ENCODE assay signal across 14 cellular contexts in the genomic region with DNA sequence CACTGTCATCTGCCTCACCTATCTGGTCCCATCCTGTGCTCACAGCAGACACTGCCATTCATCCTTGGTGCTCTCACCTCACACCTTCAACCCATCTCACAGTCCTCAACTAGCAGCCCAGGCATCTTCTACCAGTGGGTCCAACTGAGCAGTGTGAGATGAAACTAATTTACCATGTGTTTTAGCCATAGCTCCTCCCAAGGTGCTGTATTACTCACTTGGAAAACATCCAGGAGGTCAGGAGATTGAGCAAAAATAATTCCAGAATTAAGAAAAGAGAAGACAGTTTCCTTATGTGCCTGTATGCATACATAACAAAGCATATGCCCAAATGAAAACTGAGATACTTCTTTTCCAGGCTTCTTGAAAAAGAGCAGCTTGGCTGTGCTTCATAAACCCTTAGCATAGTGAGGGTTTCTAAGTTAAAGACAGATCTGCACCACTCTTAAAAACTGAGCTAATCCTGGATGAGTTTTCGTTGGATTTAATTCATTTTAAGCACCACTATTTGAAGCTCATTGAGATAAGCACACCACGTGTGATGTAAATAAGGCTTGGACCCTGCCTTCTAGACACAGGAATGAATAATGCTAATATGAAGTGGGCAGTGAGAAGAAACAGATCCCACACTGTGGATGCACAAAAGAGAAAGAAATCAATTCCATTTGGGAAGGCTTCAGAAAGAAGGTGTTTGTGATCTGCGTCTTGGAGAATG.
DNase-seq lines count a peak whose midpoint lies in the region; ATAC-seq, FAIRE-seq and TF ChIP-seq lines count a peak whose summit lies in the region.
"Had no signal": no experiment of that assay in that cellular context is flagged by ENCODE, and none has a peak within 500 bp of the region (broad histone marks: within the 10 kb centered on the region; RNA-seq: fewer than 3 reads in every experiment).

No MANE protein-coding gene starts in this region.

- H3K4me1 ChIP-seq in PC-3 (ENCODE audit: insufficient read depth, low read length), result no peaks in the 10 kb centered on the region
- no peaks in the 10 kb centered on the region for H3K4me1 ChIP-seq in CD4-positive, alpha-beta memory T cell (ENCODE audit: insufficient read depth, low read length)
- H3K4me1 ChIP-seq: thyroid gland had no signal

- intact Hi-C loops in PC-3 (cut with micrococcal nuclease), result no loop called here
- intact Hi-C loops in CD4-positive, alpha-beta memory T cell (cut with micrococcal nuclease), result no loop called here

- TF ChIP-seq POLR2A in GM12891 (IDR thresholded peaks at IDR 0.05; ENCODE audit: low read depth, low read length), result no peak

- no peak overlapping the region for H3K4me2 ChIP-seq in PC-3 (ENCODE audit: low read length)

- no peaks in the 10 kb centered on the region for H3K9me3 ChIP-seq in PC-3 (ENCODE audit: low read length)
- no peaks in the 10 kb centered on the region for H3K9me3 ChIP-seq in CD4-positive, alpha-beta memory T cell (ENCODE audit: control insufficient read depth in 1 of 2, low read length in 2 of 2)
- H3K9me3 ChIP-seq: thyroid gland had no signal

- H3K27ac ChIP-seq in PC-3 (ENCODE audit: low read length), result no peak overlapping the region
- H3K27ac ChIP-seq in CD4-positive, alpha-beta memory T cell (ENCODE audit: low read depth, low read length), result no peak overlapping the region
- H3K27ac ChIP-seq: thyroid gland had no signal

- peaks cover 0 to 5% (median 0%) of the 10 kb centered on the region in 8 donors for H3K9me3 Mint-ChIP-seq in CD4-positive, alpha-beta memory T cell
- peaks cover 9% of the 10 kb centered on the region for H3K9me3 Mint-ChIP-seq in WTC11

- no peak overlapping the region for H3K4me3 ChIP-seq in PC-3 (ENCODE audit: low read length)
- H3K4me3 ChIP-seq in fibroblast of mammary gland (ENCODE audit: control insufficient read depth, low read depth, low read length), result no peak overlapping the region
- no peak overlapping the region for H3K4me3 ChIP-seq in skeletal muscle cell (ENCODE audit: low read depth, low read length)
- no peak overlapping the region for H3K4me3 ChIP-seq in CD4-positive, alpha-beta memory T cell (ENCODE audit: low read length in 2 of 2)
- H3K4me3 ChIP-seq: thyroid gland had no signal

- no peak overlapping the region for H2AFZ ChIP-seq in PC-3 (ENCODE audit: low read length)

- H3F3A ChIP-seq in PC-3 (ENCODE audit: low read length, unreplicated experiment), result no peaks in the 10 kb centered on the region

- CTCF ChIA-PET in PC-3 (lab: Charles Lee) (no interaction called here), WTC11 (lab: Charles Lee) (interaction anchor here (0.8 to 1.2 kb wide), 3 partner anchors 9 to 183 kb away, joined by 3 read pairs; no protein-coding TSS in a partner anchor)
- CTCF ChIA-PET in CD4-positive, alpha-beta memory T cell (lab: Charles Lee; ENCODE audit: partially characterized antibody), result no interaction called here

- peaks cover 0 to 7% of the 10 kb centered on the region in 2 donors for H3K27me3 Mint-ChIP-seq in CD4-positive, alpha-beta memory T cell
- no peaks in the 10 kb centered on the region for H3K27me3 Mint-ChIP-seq in WTC11 (ENCODE audit: low read depth)

- no TSS peak for BruUV-seq in PC-3 (replicated peaks; lab: Mats Ljungman, UMichigan)

- H3K36me3 ChIP-seq in PC-3 (ENCODE audit: low read depth, low read length), result no peaks in the 10 kb centered on the region
- no peaks in the 10 kb centered on the region for H3K36me3 ChIP-seq in CD4-positive, alpha-beta memory T cell (ENCODE audit: insufficient read depth, low read length)
- H3K36me3 ChIP-seq: thyroid gland had no signal

- peak; percentile 35 for FAIRE-seq in GM12891 (lab: Jason Lieb, UNC)

- no peaks in the 10 kb centered on the region for H3K79me2 ChIP-seq in PC-3 (ENCODE audit: low read length)

- ATAC-seq in PC-3, result no peak
- no peak for ATAC-seq in WTC11
- ATAC-seq: activated CD8-positive, alpha-beta T cell treated with anti-CD3 and anti-CD28 coated beads, Interleukin-2, amount 10 ng/mL, durations not matched to agents 7 days and 5 days had no signal

- DNase-seq in GM12891 (ENCODE audit: insufficient read length, low spot score) (no peak), PC-3 (peak; percentile 50), fibroblast of mammary gland (ENCODE audit: low read depth) (peak; percentile 89), skeletal muscle cell (ENCODE audit: low read depth) (peak; percentile 40), germinal center (ENCODE audit: low spot score) (no peak), hippocampal formation (lab: John Stamatoyannopoulos, UW) (no peak), WTC11 (ENCODE audit: low spot score) (no peak)
- no peak for DNase-seq in CD4-positive, alpha-beta memory T cell
- DNase-seq: activated CD8-positive, alpha-beta T cell treated with anti-CD3 and anti-CD28 coated beads, Interleukin-2, amount 10 ng/mL, durations not matched to agents 7 days and 5 days; activated effector memory CD4-positive, alpha-beta T cell treated with anti-CD3 and anti-CD28 coated beads, Interleukin-2, amount 50 U/mL, for 16 hours; DMS79 treated with DMSO at 0.1 percent for 48 hours; effector memory CD4-positive, alpha-beta T cell; head of caudate nucleus; thyroid gland had no signal

- TF ChIP-seq CTCF in PC-3 (conservative IDR thresholded peaks at IDR 0.05; ENCODE audit: low read depth, low read length) (no peak), fibroblast of mammary gland (conservative IDR thresholded peaks at IDR 0.05; ENCODE audit: control insufficient read depth, insufficient read depth, low read depth, low read length) (no peak), WTC11 (IDR thresholded peaks at IDR 0.05) (no peak)

- POLR2A ChIA-PET in PC-3 (lab: Charles Lee; ENCODE audit: unreplicated experiment), result no interaction called here
- POLR2A ChIA-PET in CD4-positive, alpha-beta memory T cell (lab: Charles Lee; ENCODE audit: partially characterized antibody), result no interaction called here
- POLR2A ChIA-PET in WTC11 (lab: Charles Lee), result no interaction called here

- H3K27me3 ChIP-seq in PC-3 (ENCODE audit: low read length), result no peaks in the 10 kb centered on the region
- no peaks in the 10 kb centered on the region for H3K27me3 ChIP-seq in CD4-positive, alpha-beta memory T cell (ENCODE audit: insufficient read depth, low read length)
- H3K27me3 ChIP-seq: thyroid gland had no signal

- no peaks in the 10 kb centered on the region for H3K36me3 Mint-ChIP-seq in CD4-positive, alpha-beta memory T cell
- peaks cover 3% of the 10 kb centered on the region; the same call in 1 of the 2 replicates for H3K36me3 Mint-ChIP-seq in WTC11

- no peaks in the 10 kb centered on the region for H3K4me1 Mint-ChIP-seq in CD4-positive, alpha-beta memory T cell
- H3K4me1 Mint-ChIP-seq in WTC11, result peaks cover 7% of the 10 kb centered on the region

- no peak overlapping the region for H3K4me3 Mint-ChIP-seq in CD4-positive, alpha-beta memory T cell
- H3K4me3 Mint-ChIP-seq in WTC11, result no peak overlapping the region
- H3K4me3 Mint-ChIP-seq: activated CD8-positive, alpha-beta T cell treated with anti-CD3 and anti-CD28 coated beads, Interleukin-2, amount 10 ng/mL, durations not matched to agents 7 days and 5 days had no signal

- peaks cover 4% of the 10 kb centered on the region; the same call in 1 of the 2 replicates for H3K9me2 ChIP-seq in PC-3 (replicated peaks; ENCODE audit: low read length)

- no peaks in the 10 kb centered on the region for H4K20me1 ChIP-seq in PC-3 (ENCODE audit: low read length)

- H3K27ac Mint-ChIP-seq in CD4-positive, alpha-beta memory T cell, result no peak overlapping the region
- no peak overlapping the region for H3K27ac Mint-ChIP-seq in WTC11
- H3K27ac Mint-ChIP-seq: activated CD8-positive, alpha-beta T cell treated with anti-CD3 and anti-CD28 coated beads, Interleukin-2, amount 10 ng/mL, durations not matched to agents 7 days and 5 days had no signal

- no peak overlapping the region for H3K9ac ChIP-seq in PC-3 (ENCODE audit: low read length)

TF ChIP-seq in GM12891, 5 proteins besides CTCF, POLR2A, EP300 and RAD21:
- TF ChIP-seq TAF1 (IDR thresholded peaks at IDR 0.05; ENCODE audit: low read depth, low read length) (no peak), POU2F2 (IDR thresholded peaks at IDR 0.05; ENCODE audit: low read depth, low read length) (no peak), POLR2AphosphoS5 (IDR thresholded peaks at IDR 0.05; ENCODE audit: low read depth, low read length) (no peak), PAX5 (IDR thresholded peaks at IDR 0.05; ENCODE audit: insufficient read depth, low read length, severe bottlenecking) (no peak), SPI1 (IDR thresholded peaks at IDR 0.05; ENCODE audit: low read depth, low read length) (no peak)

TF ChIP-seq in WTC11, 78 proteins besides CTCF, POLR2A, EP300 and RAD21:
- TF ChIP-seq, protein P1, sequence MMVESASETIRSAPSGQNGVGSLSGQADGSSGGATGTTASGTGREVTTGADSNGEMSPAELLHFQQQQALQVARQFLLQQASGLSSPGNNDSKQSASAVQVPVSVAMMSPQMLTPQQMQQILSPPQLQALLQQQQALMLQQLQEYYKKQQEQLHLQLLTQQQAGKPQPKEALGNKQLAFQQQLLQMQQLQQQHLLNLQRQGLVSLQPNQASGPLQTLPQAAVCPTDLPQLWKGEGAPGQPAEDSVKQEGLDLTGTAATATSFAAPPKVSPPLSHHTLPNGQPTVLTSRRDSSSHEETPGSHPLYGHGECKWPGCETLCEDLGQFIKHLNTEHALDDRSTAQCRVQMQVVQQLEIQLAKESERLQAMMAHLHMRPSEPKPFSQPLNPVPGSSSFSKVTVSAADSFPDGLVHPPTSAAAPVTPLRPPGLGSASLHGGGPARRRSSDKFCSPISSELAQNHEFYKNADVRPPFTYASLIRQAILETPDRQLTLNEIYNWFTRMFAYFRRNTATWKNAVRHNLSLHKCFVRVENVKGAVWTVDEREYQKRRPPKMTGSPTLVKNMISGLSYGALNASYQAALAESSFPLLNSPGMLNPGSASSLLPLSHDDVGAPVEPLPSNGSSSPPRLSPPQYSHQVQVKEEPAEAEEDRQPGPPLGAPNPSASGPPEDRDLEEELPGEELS (CRISPR knock-in tag; IDR thresholded peaks at IDR 0.05), result no peak
- TF ChIP-seq CREM (CRISPR knock-in tag; IDR thresholded peaks at IDR 0.05) (no peak), SP1 (CRISPR knock-in tag; conservative IDR thresholded peaks at IDR 0.05) (no peak), SMAD3 (CRISPR knock-in tag; IDR thresholded peaks at IDR 0.05; ENCODE audit: borderline replicate concordance) (no peak), OVOL2 (CRISPR knock-in tag; IDR thresholded peaks at IDR 0.05; ENCODE audit: borderline replicate concordance) (no peak), GABPB1 (CRISPR knock-in tag; IDR thresholded peaks at IDR 0.05) (no peak)

Comparison
In these comparisons a context has a peak if more than half of its experiments do, and no peak if none do; other contexts are left out.
1. DNase-seq: peak in PC-3 (single experiment), fibroblast of mammary gland (single experiment) and skeletal muscle cell (single experiment); none in GM12891 (single experiment), germinal center (single experiment), hippocampal formation (0 of 2), CD4-positive, alpha-beta memory T cell (0 of 5) and WTC11 (single experiment).